Comparison of ENCODE assay signal across 1 cellular context in the genomic region with DNA sequence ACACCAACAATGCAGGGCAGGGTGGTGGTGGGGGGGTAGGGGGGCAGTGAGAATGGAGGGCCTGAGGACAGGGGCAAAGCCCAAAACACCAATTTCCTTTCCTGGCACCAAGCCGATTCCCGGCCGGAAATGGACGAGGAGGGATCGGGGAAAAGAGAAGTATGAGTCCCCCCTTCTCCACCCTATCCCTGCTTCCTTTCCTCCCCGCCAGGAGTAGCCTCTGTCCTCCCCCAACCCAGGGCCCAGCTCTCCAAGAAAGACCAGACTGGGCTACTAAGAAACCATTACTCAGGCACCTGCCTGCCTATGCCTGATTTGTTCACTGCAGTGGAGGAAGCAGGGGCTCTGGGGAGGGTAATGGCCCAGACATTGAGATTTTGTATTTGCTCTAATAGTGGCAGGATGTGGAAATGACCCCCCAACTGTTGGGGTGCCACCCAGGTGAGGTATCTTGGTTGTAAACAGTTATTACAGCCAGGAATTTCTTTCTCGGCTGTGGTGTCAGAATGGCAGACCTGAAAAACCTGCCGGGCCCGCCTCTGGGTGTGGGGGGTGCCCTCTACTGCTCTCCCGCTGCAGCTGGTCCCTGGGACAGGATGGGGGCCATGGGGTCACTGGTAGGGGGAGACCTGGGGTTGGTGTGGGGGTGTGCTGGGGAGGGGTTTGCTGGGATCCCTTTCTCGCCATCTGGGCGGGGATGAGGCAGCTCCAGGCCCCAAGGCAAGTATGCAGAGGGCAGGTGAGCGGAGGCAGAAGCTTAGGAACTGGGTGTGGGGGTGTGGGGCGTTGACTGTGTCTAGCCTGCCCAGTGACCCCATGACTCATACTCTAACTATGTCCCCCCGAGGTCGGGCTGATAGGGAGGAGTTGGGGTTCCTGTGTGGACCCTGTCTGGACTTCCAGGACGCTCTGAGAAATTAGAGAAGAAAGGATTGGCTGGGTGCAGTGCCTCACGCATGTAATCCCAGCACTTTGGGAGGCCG.
TF ChIP-seq lines count a peak whose summit lies in the region.

No MANE protein-coding gene starts in this region.

TF ChIP-seq in liver, 16 proteins besides CTCF, POLR2A, EP300 and RAD21 (continued from another document):
- TF ChIP-seq, protein P1, sequence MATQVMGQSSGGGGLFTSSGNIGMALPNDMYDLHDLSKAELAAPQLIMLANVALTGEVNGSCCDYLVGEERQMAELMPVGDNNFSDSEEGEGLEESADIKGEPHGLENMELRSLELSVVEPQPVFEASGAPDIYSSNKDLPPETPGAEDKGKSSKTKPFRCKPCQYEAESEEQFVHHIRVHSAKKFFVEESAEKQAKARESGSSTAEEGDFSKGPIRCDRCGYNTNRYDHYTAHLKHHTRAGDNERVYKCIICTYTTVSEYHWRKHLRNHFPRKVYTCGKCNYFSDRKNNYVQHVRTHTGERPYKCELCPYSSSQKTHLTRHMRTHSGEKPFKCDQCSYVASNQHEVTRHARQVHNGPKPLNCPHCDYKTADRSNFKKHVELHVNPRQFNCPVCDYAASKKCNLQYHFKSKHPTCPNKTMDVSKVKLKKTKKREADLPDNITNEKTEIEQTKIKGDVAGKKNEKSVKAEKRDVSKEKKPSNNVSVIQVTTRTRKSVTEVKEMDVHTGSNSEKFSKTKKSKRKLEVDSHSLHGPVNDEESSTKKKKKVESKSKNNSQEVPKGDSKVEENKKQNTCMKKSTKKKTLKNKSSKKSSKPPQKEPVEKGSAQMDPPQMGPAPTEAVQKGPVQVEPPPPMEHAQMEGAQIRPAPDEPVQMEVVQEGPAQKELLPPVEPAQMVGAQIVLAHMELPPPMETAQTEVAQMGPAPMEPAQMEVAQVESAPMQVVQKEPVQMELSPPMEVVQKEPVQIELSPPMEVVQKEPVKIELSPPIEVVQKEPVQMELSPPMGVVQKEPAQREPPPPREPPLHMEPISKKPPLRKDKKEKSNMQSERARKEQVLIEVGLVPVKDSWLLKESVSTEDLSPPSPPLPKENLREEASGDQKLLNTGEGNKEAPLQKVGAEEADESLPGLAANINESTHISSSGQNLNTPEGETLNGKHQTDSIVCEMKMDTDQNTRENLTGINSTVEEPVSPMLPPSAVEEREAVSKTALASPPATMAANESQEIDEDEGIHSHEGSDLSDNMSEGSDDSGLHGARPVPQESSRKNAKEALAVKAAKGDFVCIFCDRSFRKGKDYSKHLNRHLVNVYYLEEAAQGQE (IDR thresholded peaks at IDR 0.05) = no peak
- TF ChIP-seq NR2F2 (IDR thresholded peaks at IDR 0.05) (no peak), HNF4A (conservative IDR thresholded peaks at IDR 0.05) (no peak)
TF ChIP-seq in liver: peak in this region for 0.
